Comparison of ENCODE assay signal across 8 cellular contexts in the genomic region with DNA sequence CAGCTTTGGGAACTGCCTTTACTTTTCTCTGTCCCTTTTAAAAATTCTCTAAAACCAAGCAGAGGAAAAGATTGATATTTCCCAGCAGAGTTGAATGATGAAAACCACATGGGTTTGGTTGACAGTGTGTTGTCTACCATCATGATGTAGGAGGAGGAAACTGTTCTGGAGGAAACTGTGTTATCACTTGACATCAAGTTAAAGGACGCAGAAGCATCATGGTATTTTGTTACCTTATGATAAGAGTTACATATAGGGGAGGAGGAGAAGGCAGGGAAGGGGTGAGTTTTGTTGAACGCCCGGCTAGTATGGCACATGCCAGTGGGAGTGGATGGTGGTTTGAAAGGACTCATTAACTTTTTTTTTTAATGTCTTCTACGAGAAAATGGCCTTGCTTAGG. TPM values are rescaled to one million over a fixed set of nuclear protein-coding genes. Genes with fewer than 3 reads are reported as not detected.
DNase-seq lines count a peak whose midpoint lies in the region; ATAC-seq, FAIRE-seq and TF ChIP-seq lines count a peak whose summit lies in the region.

No MANE protein-coding gene starts in this region.

- H3K9me3 ChIP-seq in Peyer's patch (no peaks in the 10 kb centered on the region), sigmoid colon (no peaks in the 10 kb centered on the region)

- peak overlapping the region; percentile 67 to 86 (median 78) for H3K27ac ChIP-seq in Peyer's patch
- H3K27ac ChIP-seq in sigmoid colon: peak overlapping the region; percentile 89 to 92 (median 90)

- ATAC-seq in GM18858 (IDR thresholded peaks at IDR 0.05; ENCODE audit: unreplicated experiment) (no peak), GM19397 (IDR thresholded peaks at IDR 0.05; ENCODE audit: unreplicated experiment) (no peak)

- H3K27me3 ChIP-seq in Peyer's patch: no peaks in the 10 kb centered on the region
- no peaks in the 10 kb centered on the region for H3K27me3 ChIP-seq in sigmoid colon

- FAIRE-seq in HTR-8/SVneo (lab: Jason Lieb, UNC): no peak

- no peaks in the 10 kb centered on the region for H3K36me3 ChIP-seq in Peyer's patch
- H3K36me3 ChIP-seq in sigmoid colon: peaks cover 0 to 4% (median 0%) of the 10 kb centered on the region in 4 donors

- no peak for TF ChIP-seq POLR2A in Peyer's patch (IDR thresholded peaks at IDR 0.05)
- no peak for TF ChIP-seq POLR2A in sigmoid colon (IDR thresholded peaks at IDR 0.05)

- no peak for TF ChIP-seq EP300 in sigmoid colon (IDR thresholded peaks at IDR 0.05)

- H3K4me1 ChIP-seq in Peyer's patch (peaks cover 0 to 4% (median 1%) of the 10 kb centered on the region in 4 donors), sigmoid colon (peaks cover 0 to 15% (median 7%) of the 10 kb centered on the region in 4 donors)

- H3K4me3 ChIP-seq in Peyer's patch (peak overlapping the region in 2 of 4 donors; percentile 75 to 77), epithelial cell of proximal tubule (ENCODE audit: low read depth, low read length) (peak overlapping the region; percentile 73), sigmoid colon (peak overlapping the region in 3 of 4 donors; percentile 63 to 71 (median 68))

- TF ChIP-seq CTCF in GM10266 (IDR thresholded peaks at IDR 0.05; ENCODE audit: control insufficient read depth, insufficient read depth, low read depth, missing control alignments): no peak
- no peak for TF ChIP-seq CTCF in Peyer's patch (IDR thresholded peaks at IDR 0.05)
- TF ChIP-seq CTCF in epithelial cell of proximal tubule (conservative IDR thresholded peaks at IDR 0.05; ENCODE audit: low read depth, low read length): no peak
- TF ChIP-seq CTCF in sigmoid colon (IDR thresholded peaks at IDR 0.05): no peak

- WGBS in sigmoid colon, 2 donors: 66 to 69% methylated on average over 4 of the region's 4 CpGs

- DNase-seq in GM10266 (ENCODE audit: extremely low spot score): peak; percentile 16
- DNase-seq in Peyer's patch: no peak
- DNase-seq in epithelial cell of proximal tubule (ENCODE audit: low read depth): no peak
- DNase-seq in sigmoid colon: no peak
- no peak for DNase-seq in HTR-8/SVneo (ENCODE audit: insufficient read length, low spot score)
- no peak for DNase-seq in germinal center (ENCODE audit: low spot score)

- intact Hi-C loops in sigmoid colon (cut with DNase I): loop anchor here (2.0 to 10.0 kb wide), 4 partner anchors 33 to 272 kb away; partner anchors contain the start of gene EHBP1

RNA-seq across cellular contexts. Expression of gene TMEM17, which starts 0.9 kb away (rescaled TPM):
- 1 to 10 TPM in 1 of 4 donors, under 1 TPM in 1, not detected in 2; 0.67 to 1.8 TPM for total RNA-seq in Peyer's patch
- total RNA-seq in epithelial cell of proximal tubule: 2.1 and 3.5 TPM in 2 replicates
- 1 to 10 TPM; 1.5 to 3.4 (median 2.1) TPM for total RNA-seq in sigmoid colon
- under 1 TPM in 1 of 3 donors, not detected in 2; 0.73 TPM for polyA plus RNA-seq in sigmoid colon
